ENCODE assay signal across 22 cellular contexts in genomic region chr6:11750682-11751081, GRCh38. TPM values are rescaled to one million over a fixed set of nuclear protein-coding genes. Genes with fewer than 3 reads are reported as not detected.
"Had no signal": no experiment of that assay in that cellular context is flagged by ENCODE, and none has a peak within 500 bp of the region (broad histone marks: within the 10 kb centered on the region; RNA-seq: fewer than 3 reads in every experiment).

No MANE protein-coding gene starts in this region.

- ATAC-seq: activated CD8-positive, alpha-beta T cell treated with anti-CD3 and anti-CD28 coated beads, Interleukin-2, amount 10 ng/mL, durations not matched to agents 7 days and 5 days; heart left ventricle; left lung; sciatic nerve; stimulated activated naive B cell treated with anti-CD40 and anti-IgM and Interleukin-4, amounts not matched to agents 10 μg/mL and 1 μg/mL and 100 μg/mL, for 72 hours; T-cell had no signal

- FAIRE-seq: astrocyte, bronchial epithelial cell, TTC549 had no signal

- H3K4me1 ChIP-seq: esophagus squamous epithelium, left lung, uterus had no signal

- H3K4me3 ChIP-seq: esophagus squamous epithelium, heart left ventricle, left lung, uterus had no signal

- H3K36me3 ChIP-seq: esophagus squamous epithelium, heart left ventricle, left lung, uterus, WERI-Rb-1 had no signal

- H3K27ac ChIP-seq: esophagus squamous epithelium, heart left ventricle, left lung, uterus, WERI-Rb-1 had no signal

- DNase-seq: activated CD4-positive, alpha-beta T cell treated with anti-CD3 and anti-CD28 coated beads, Interleukin-2, amount 10 ng/mL, durations not matched to agents 7 days and 5 days; activated CD4-positive, CD25-positive, alpha-beta regulatory T cell treated with anti-CD3 and anti-CD28 coated beads, Interleukin-2, amount 50 U/mL, for 72 hours; activated CD8-positive, alpha-beta T cell treated with anti-CD3 and anti-CD28 coated beads, Interleukin-2, amount 10 ng/mL, durations not matched to agents 7 days and 5 days; activated gamma-delta T cell treated with Interleukin-2 at 50 U/mL for 16 hours; cortex of kidney; endodermal cell; esophagus squamous epithelium; heart left ventricle; islet precursor cell; left lung; posterior cingulate gyrus; stimulated activated CD4-positive, alpha-beta T cell treated with anti-CD3 and anti-CD28 coated beads, Interleukin-2, amount 100 ng/mL, for 48 hours; stimulated activated CD8-positive, alpha-beta memory T cell treated with anti-CD3 and anti-CD28 coated beads, Interleukin-4, amount 100 ng/mL, for 48 hours; stimulated activated naive B cell treated with anti-CD40 and anti-IgM and Interleukin-4, amounts not matched to agents 10 μg/mL and 1 μg/mL and 100 μg/mL, for 72 hours; T-cell; trophoblast cell; uterus; WERI-Rb-1 had no signal

- H3K9me3 ChIP-seq: esophagus squamous epithelium, heart left ventricle, left lung, uterus had no signal

- H3K27me3 ChIP-seq: esophagus squamous epithelium, heart left ventricle, left lung, uterus had no signal

RNA-seq across cellular contexts. Expression of gene ADTRP, which starts 27.9 kb away (rescaled TPM):
- total RNA-seq: uterus had no signal
